20 cellular contexts compared by ENCODE assay signal in genomic region chr5:179318193-179318955, GRCh38. TPM values are rescaled to one million over a fixed set of nuclear protein-coding genes. Genes with fewer than 3 reads are reported as not detected.
DNase-seq lines count a peak whose midpoint lies in the region; ATAC-seq and TF ChIP-seq lines count a peak whose summit lies in the region.
"Had no signal": no experiment of that assay in that cellular context is flagged by ENCODE, and none has a peak within 500 bp of the region (broad histone marks: within the 10 kb centered on the region; RNA-seq: fewer than 3 reads in every experiment).

No MANE protein-coding gene starts in this region.

- H3K4me1 Mint-ChIP-seq in natural killer cell treated with Interleukin-12 subunit alpha and Interleukin-12 subunit beta and Interleukin-15 and Interleukin-18, amount 100 ng/mL, for 72 hours (ENCODE audit: low read depth in 2 of 2) = peaks cover 0 to 8% of the 10 kb centered on the region in 2 donors
- H3K4me1 Mint-ChIP-seq in natural killer cell (peaks cover 0 to 8% of the 10 kb centered on the region in 2 donors), endodermal cell (peaks cover 9% of the 10 kb centered on the region), neural crest cell (peaks cover 33% of the 10 kb centered on the region)
- H3K4me1 Mint-ChIP-seq in activated T-helper 2 cell treated with anti-CD3 and anti-CD28 coated beads, Interferon-gamma antibody, Interleukin-2, Interleukin-4, amounts not matched to agents 10 μg/mL and 5 μg/mL and 100 μg/mL, durations not matched to agents 14 hours and 24 hours and 36 hours (ENCODE audit: low read depth) = no peaks in the 10 kb centered on the region
- H3K4me1 Mint-ChIP-seq: activated CD4-positive, alpha-beta T cell treated with anti-CD3 and anti-CD28 coated beads, Interleukin-2, amount 10 ng/mL, durations not matched to agents 24 days and 14 days; activated naive CD4-positive, alpha-beta T cell treated with anti-CD3 and anti-CD28 coated beads, Interleukin-2, amount 50 U/mL, for 24 hours had no signal

- H3K27me3 ChIP-seq in endodermal cell (ENCODE audit: control insufficient read depth, insufficient read depth, low read length, poor library complexity, severe bottlenecking) = no peaks in the 10 kb centered on the region
- H3K27me3 ChIP-seq: SJSA1, uterus had no signal

- TF ChIP-seq CTCF in natural killer cell (IDR thresholded peaks at IDR 0.05) (no peak), endodermal cell (conservative IDR thresholded peaks at IDR 0.05) (no peak), neural crest cell (conservative IDR thresholded peaks at IDR 0.05) (no peak)

- 76 to 85% methylated on average over 14 to 21 of the region's 21 CpGs for WGBS in endodermal cell (ENCODE audit: insufficient coverage in 1 of 2, insufficient read length in 1 of 2), 2 experiments

- no peaks in the 10 kb centered on the region for H3K36me3 ChIP-seq in endodermal cell (ENCODE audit: control insufficient read depth, insufficient read depth, low read length)
- H3K36me3 ChIP-seq: heart right ventricle, SJSA1, uterus had no signal

- H3K27ac ChIP-seq in endodermal cell (ENCODE audit: low read depth, low read length) = peak overlapping the region; percentile 57
- H3K27ac ChIP-seq: heart right ventricle, parathyroid adenoma, SJSA1 had no signal

- H3K36me3 Mint-ChIP-seq in natural killer cell treated with Interleukin-12 subunit alpha and Interleukin-12 subunit beta and Interleukin-15 and Interleukin-18, amount 100 ng/mL, for 72 hours = no peaks in the 10 kb centered on the region
- H3K36me3 Mint-ChIP-seq in natural killer cell = no peaks in the 10 kb centered on the region
- H3K36me3 Mint-ChIP-seq in endodermal cell (ENCODE audit: low read depth) = no peaks in the 10 kb centered on the region
- H3K36me3 Mint-ChIP-seq in neural crest cell (ENCODE audit: low read depth) = no peaks in the 10 kb centered on the region
- H3K36me3 Mint-ChIP-seq in activated T-helper 2 cell treated with anti-CD3 and anti-CD28 coated beads, Interferon-gamma antibody, Interleukin-2, Interleukin-4, amounts not matched to agents 10 μg/mL and 5 μg/mL and 100 μg/mL, durations not matched to agents 14 hours and 24 hours and 36 hours (ENCODE audit: low read depth) = no peaks in the 10 kb centered on the region
- H3K36me3 Mint-ChIP-seq: activated naive CD4-positive, alpha-beta T cell treated with anti-CD3 and anti-CD28 coated beads, Interleukin-2, amount 50 U/mL, for 24 hours had no signal

- no peaks in the 10 kb centered on the region for H3K9me3 ChIP-seq in endodermal cell (ENCODE audit: control insufficient read depth, low read length)
- H3K9me3 ChIP-seq: Caco-2, heart right ventricle, uterus had no signal

- ATAC-seq in natural killer cell treated with Interleukin-12 subunit alpha and Interleukin-12 subunit beta and Interleukin-15 and Interleukin-18, amount 100 ng/mL, for 72 hours = no peak
- ATAC-seq in natural killer cell (no peak), HG03159 (IDR thresholded peaks at IDR 0.05; ENCODE audit: unreplicated experiment) (no peak), HG03571 (IDR thresholded peaks at IDR 0.05; ENCODE audit: unreplicated experiment) (no peak)
- ATAC-seq: esophagus mucosa had no signal

- no peak overlapping the region for H3K9ac ChIP-seq in endodermal cell (ENCODE audit: extremely low read depth, low read length, poor library complexity, severe bottlenecking)
- H3K9ac ChIP-seq: parathyroid adenoma had no signal

- intact Hi-C loops in natural killer cell (cut with micrococcal nuclease) = no loop called here
- intact Hi-C loops in activated T-helper 2 cell treated with anti-CD3 and anti-CD28 coated beads, Interferon-gamma antibody, Interleukin-2, Interleukin-4, amounts not matched to agents 10 μg/mL and 5 μg/mL and 100 μg/mL, durations not matched to agents 14 hours and 24 hours and 36 hours (cut with micrococcal nuclease) = no loop called here

- no peak overlapping the region for H3K4me3 Mint-ChIP-seq in natural killer cell treated with Interleukin-12 subunit alpha and Interleukin-12 subunit beta and Interleukin-15 and Interleukin-18, amount 100 ng/mL, for 72 hours
- no peak overlapping the region for H3K4me3 Mint-ChIP-seq in natural killer cell
- H3K4me3 Mint-ChIP-seq in endodermal cell = no peak overlapping the region
- no peak overlapping the region for H3K4me3 Mint-ChIP-seq in neural crest cell
- H3K4me3 Mint-ChIP-seq in activated T-helper 2 cell treated with anti-CD3 and anti-CD28 coated beads, Interferon-gamma antibody, Interleukin-2, Interleukin-4, amounts not matched to agents 10 μg/mL and 5 μg/mL and 100 μg/mL, durations not matched to agents 14 hours and 24 hours and 36 hours (ENCODE audit: low read depth) = no peak overlapping the region
- H3K4me3 Mint-ChIP-seq: activated CD4-positive, alpha-beta T cell treated with anti-CD3 and anti-CD28 coated beads, Interleukin-2, amount 10 ng/mL, durations not matched to agents 24 days and 14 days; activated naive CD4-positive, alpha-beta T cell treated with anti-CD3 and anti-CD28 coated beads, Interleukin-2, amount 50 U/mL, for 24 hours had no signal

- H3K27ac Mint-ChIP-seq in natural killer cell treated with Interleukin-12 subunit alpha and Interleukin-12 subunit beta and Interleukin-15 and Interleukin-18, amount 100 ng/mL, for 72 hours = no peak overlapping the region
- H3K27ac Mint-ChIP-seq in natural killer cell = no peak overlapping the region
- H3K27ac Mint-ChIP-seq in endodermal cell = no peak overlapping the region
- H3K27ac Mint-ChIP-seq in neural crest cell (ENCODE audit: unreplicated experiment) = no peak overlapping the region
- H3K27ac Mint-ChIP-seq in activated T-helper 2 cell treated with anti-CD3 and anti-CD28 coated beads, Interferon-gamma antibody, Interleukin-2, Interleukin-4, amounts not matched to agents 10 μg/mL and 5 μg/mL and 100 μg/mL, durations not matched to agents 14 hours and 24 hours and 36 hours = no peak overlapping the region
- H3K27ac Mint-ChIP-seq: activated CD4-positive, alpha-beta T cell treated with anti-CD3 and anti-CD28 coated beads, Interleukin-2, amount 10 ng/mL, durations not matched to agents 24 days and 14 days had no signal

- H3K27me3 Mint-ChIP-seq in natural killer cell treated with Interleukin-12 subunit alpha and Interleukin-12 subunit beta and Interleukin-15 and Interleukin-18, amount 100 ng/mL, for 72 hours = peaks cover 3 to 7% of the 10 kb centered on the region in 2 donors
- H3K27me3 Mint-ChIP-seq in natural killer cell (ENCODE audit: low read depth in 2 of 2) (peaks cover 0 to 3% of the 10 kb centered on the region in 2 donors), endodermal cell (ENCODE audit: insufficient read depth) (peaks cover 2% of the 10 kb centered on the region), neural crest cell (ENCODE audit: low read depth) (no peaks in the 10 kb centered on the region)
- no peaks in the 10 kb centered on the region for H3K27me3 Mint-ChIP-seq in activated T-helper 2 cell treated with anti-CD3 and anti-CD28 coated beads, Interferon-gamma antibody, Interleukin-2, Interleukin-4, amounts not matched to agents 10 μg/mL and 5 μg/mL and 100 μg/mL, durations not matched to agents 14 hours and 24 hours and 36 hours (ENCODE audit: low read depth)
- H3K27me3 Mint-ChIP-seq: activated CD4-positive, alpha-beta T cell treated with anti-CD3 and anti-CD28 coated beads, Interleukin-2, amount 10 ng/mL, durations not matched to agents 24 days and 14 days had no signal

- peak; percentile 39 for DNase-seq in natural killer cell treated with Interleukin-12 subunit alpha and Interleukin-12 subunit beta and Interleukin-15 and Interleukin-18, amount 100 ng/mL, for 72 hours (ENCODE audit: low spot score)
- DNase-seq in natural killer cell (no peak), endodermal cell (no peak), neural crest cell (ENCODE audit: low read depth, low spot score) (peak; percentile 17), NCI-H2081 treated with DMSO at 0.1 percent for 48 hours (lab: John Stamatoyannopoulos, UW) (no peak)
- no peak for DNase-seq in activated T-helper 2 cell treated with anti-CD3 and anti-CD28 coated beads, Interferon-gamma antibody, Interleukin-2, Interleukin-4, amounts not matched to agents 10 μg/mL and 5 μg/mL and 100 μg/mL, durations not matched to agents 14 hours and 24 hours and 36 hours (ENCODE audit: low spot score)
- DNase-seq: activated CD4-positive, alpha-beta T cell treated with anti-CD3 and anti-CD28 coated beads, Interleukin-2, amount 10 ng/mL, durations not matched to agents 24 days and 14 days; dermis blood vessel endothelial cell; GDM1; Karpas-422; T1000 had no signal

- no peaks in the 10 kb centered on the region for H3K4me1 ChIP-seq in endodermal cell (ENCODE audit: control insufficient read depth, insufficient read depth, low read length)
- H3K4me1 ChIP-seq: Caco-2, parathyroid adenoma, SJSA1 had no signal

- no peak overlapping the region for H3K4me3 ChIP-seq in endodermal cell (ENCODE audit: low read length)
- H3K4me3 ChIP-seq: heart right ventricle, SJSA1, uterus had no signal

- H3K9me3 Mint-ChIP-seq in natural killer cell treated with Interleukin-12 subunit alpha and Interleukin-12 subunit beta and Interleukin-15 and Interleukin-18, amount 100 ng/mL, for 72 hours = no peaks in the 10 kb centered on the region
- H3K9me3 Mint-ChIP-seq in natural killer cell (no peaks in the 10 kb centered on the region), endodermal cell (peaks cover 4% of the 10 kb centered on the region), neural crest cell (peaks cover 6% of the 10 kb centered on the region)
- H3K9me3 Mint-ChIP-seq in activated T-helper 2 cell treated with anti-CD3 and anti-CD28 coated beads, Interferon-gamma antibody, Interleukin-2, Interleukin-4, amounts not matched to agents 10 μg/mL and 5 μg/mL and 100 μg/mL, durations not matched to agents 14 hours and 24 hours and 36 hours = no peaks in the 10 kb centered on the region
- H3K9me3 Mint-ChIP-seq: activated CD4-positive, alpha-beta T cell treated with anti-CD3 and anti-CD28 coated beads, Interleukin-2, amount 10 ng/mL, durations not matched to agents 24 days and 14 days; activated naive CD4-positive, alpha-beta T cell treated with anti-CD3 and anti-CD28 coated beads, Interleukin-2, amount 50 U/mL, for 24 hours had no signal

RNA-seq across cellular contexts. Expression of gene ADAMTS2, which starts 26.9 kb away (rescaled TPM):
- not detected for total RNA-seq in natural killer cell treated with Interleukin-12 subunit alpha and Interleukin-12 subunit beta and Interleukin-15 and Interleukin-18, amount 100 ng/mL, for 72 hours
- total RNA-seq in natural killer cell = under 1 TPM in 1 of 3 donors, not detected in 2; 0.28 TPM
- total RNA-seq in endodermal cell = 1 to 10 TPM; 1.2 to 2.6 TPM
- 15.5 TPM for polyA plus RNA-seq in endodermal cell (2013, experiment 1 of 2)
- polyA plus RNA-seq in endodermal cell (2013, experiment 2 of 2) = 13.7 TPM
- total RNA-seq in neural crest cell = 1.5 and 1.7 TPM in 2 replicates
- not detected in 2 replicates for total RNA-seq in activated T-helper 2 cell treated with anti-CD3 and anti-CD28 coated beads, Interferon-gamma antibody, Interleukin-2, Interleukin-4, amounts not matched to agents 10 μg/mL and 5 μg/mL and 100 μg/mL, durations not matched to agents 14 hours and 24 hours and 36 hours
- total RNA-seq: activated CD4-positive, alpha-beta T cell treated with anti-CD3 and anti-CD28 coated beads, Interleukin-2, amount 10 ng/mL, durations not matched to agents 24 days and 14 days had no signal

Comparison
In these comparisons a context has a peak if more than half of its experiments do, and no peak if none do; other contexts are left out.
1. DNase-seq: peak in natural killer cell treated with Interleukin-12 subunit alpha and Interleukin-12 subunit beta and Interleukin-15 and Interleukin-18, amount 100 ng/mL, for 72 hours (single experiment) and neural crest cell (single experiment); none in natural killer cell (single experiment), endodermal cell (single experiment), NCI-H2081 treated with DMSO at 0.1 percent for 48 hours (single experiment) and activated T-helper 2 cell treated with anti-CD3 and anti-CD28 coated beads, Interferon-gamma antibody, Interleukin-2, Interleukin-4, amounts not matched to agents 10 μg/mL and 5 μg/mL and 100 μg/mL, durations not matched to agents 14 hours and 24 hours and 36 hours (single experiment).